In the genomic region with DNA sequence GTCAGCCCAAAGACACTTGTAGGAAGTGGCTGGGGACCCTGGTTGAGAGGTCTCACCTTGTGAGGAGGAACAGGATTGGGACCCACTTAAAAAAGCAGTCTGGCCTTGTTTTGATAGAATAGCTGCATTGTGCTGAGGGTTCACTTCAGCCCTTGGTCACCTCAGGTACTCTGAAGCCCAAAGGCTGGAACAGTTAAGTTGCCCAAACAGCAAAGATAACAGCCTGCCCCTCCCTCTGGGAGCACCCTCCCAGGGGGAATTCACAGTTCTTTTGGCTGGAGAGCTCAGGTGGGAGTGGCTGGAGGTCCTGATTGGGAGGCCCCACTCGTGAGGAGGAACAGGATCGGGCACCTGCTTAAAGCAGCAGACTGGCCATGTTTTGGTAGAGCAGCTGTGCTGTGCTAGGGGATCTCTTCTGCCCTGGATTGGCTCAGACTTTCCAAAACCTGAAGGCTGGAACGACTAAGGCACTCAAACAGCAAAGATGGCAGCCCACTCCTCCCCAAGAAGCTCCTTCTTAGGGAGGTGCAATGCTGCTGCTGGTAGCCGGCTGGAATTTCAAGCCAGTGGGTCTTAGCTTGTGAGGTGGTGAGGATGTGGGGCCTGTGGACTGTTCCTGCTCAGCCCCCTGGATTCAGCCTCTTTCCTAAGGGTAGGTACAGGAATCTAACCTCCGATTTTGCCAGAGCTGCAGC, we compare ENCODE assay signal across 21 cellular contexts.
DNase-seq lines count a peak whose midpoint lies in the region; ATAC-seq and TF ChIP-seq lines count a peak whose summit lies in the region.
"Had no signal": no experiment of that assay in that cellular context is flagged by ENCODE, and none has a peak within 500 bp of the region (broad histone marks: within the 10 kb centered on the region; RNA-seq: fewer than 3 reads in every experiment).

No MANE protein-coding gene starts in this region.

- POLR2A ChIA-PET in activated CD4-positive, alpha-beta T cell treated with anti-CD3 and anti-CD28 coated beads, Interleukin-2, amount 10 ng/mL, durations not matched to agents 7 days and 5 days (lab: Charles Lee) = interaction anchor here (1.2 to 1.5 kb wide), 2 partner anchors 57 to 143 kb away, joined by 3 to 5 read pairs; no protein-coding TSS in a partner anchor
- POLR2A ChIA-PET in activated CD4-positive, alpha-beta memory T cell treated with anti-CD3 and anti-CD28 coated beads, Interleukin-2, amount 10 ng/mL, durations not matched to agents 7 days and 5 days (lab: Charles Lee) = interaction anchor here (0.8 to 2.2 kb wide), 15 partner anchors 8 to 247 kb away, joined by 3 to 13 read pairs (median 4); a partner anchor contains a TSS

- H3K36me3 Mint-ChIP-seq in activated CD4-positive, alpha-beta T cell treated with anti-CD3 and anti-CD28 coated beads, Interleukin-2, amount 10 ng/mL, durations not matched to agents 7 days and 5 days (ENCODE audit: low read depth) = peaks cover 50% of the 10 kb centered on the region
- H3K36me3 Mint-ChIP-seq in activated CD4-positive, alpha-beta memory T cell treated with anti-CD3 and anti-CD28 coated beads, Interleukin-2, amount 10 ng/mL, durations not matched to agents 7 days and 5 days (ENCODE audit: low read depth) = peaks cover 60% of the 10 kb centered on the region
- no peaks in the 10 kb centered on the region for H3K36me3 Mint-ChIP-seq in neural progenitor cell

- H3K4me3 ChIP-seq in GM12875 (ENCODE audit: low read depth, low read length) = peak overlapping the region; percentile 6
- H3K4me3 ChIP-seq in neural progenitor cell = no peak overlapping the region
- no peak overlapping the region for H3K4me3 ChIP-seq in smooth muscle cell
- H3K4me3 ChIP-seq: A549; BLaER1 treated with 17β-estradiol and CSF1 and Interleukin-3, amounts not matched to agents 10 nM and 100 nM; GM23248; testis had no signal

- H2AFZ ChIP-seq in neural progenitor cell (replicated peaks) = peak overlapping the region; percentile 77
- H2AFZ ChIP-seq in smooth muscle cell (ENCODE audit: low read depth) = no peak overlapping the region
- H2AFZ ChIP-seq: GM23248 had no signal

- H3F3A ChIP-seq in neural progenitor cell (ENCODE audit: low read depth) = no peaks in the 10 kb centered on the region
- no peaks in the 10 kb centered on the region for H3F3A ChIP-seq in smooth muscle cell (ENCODE audit: low read depth)

- no peak overlapping the region for H3K4me2 ChIP-seq in neural progenitor cell
- no peak overlapping the region for H3K4me2 ChIP-seq in smooth muscle cell
- H3K4me2 ChIP-seq: A549; BLaER1 treated with 17β-estradiol and CSF1 and Interleukin-3, amounts not matched to agents 10 nM and 100 nM had no signal

- H3K4me3 Mint-ChIP-seq in activated CD4-positive, alpha-beta T cell treated with anti-CD3 and anti-CD28 coated beads, Interleukin-2, amount 10 ng/mL, durations not matched to agents 7 days and 5 days = no peak overlapping the region
- H3K4me3 Mint-ChIP-seq in activated CD4-positive, alpha-beta memory T cell treated with anti-CD3 and anti-CD28 coated beads, Interleukin-2, amount 10 ng/mL, durations not matched to agents 7 days and 5 days = no peak overlapping the region
- H3K4me3 Mint-ChIP-seq in neural progenitor cell = no peak overlapping the region
- H3K4me3 Mint-ChIP-seq: dendritic cell treated with granulocyte-macrophage colony-stimulating factor and Interleukin-4, amounts not matched to agents 40 ng/mL and 50 ng/mL, for 4 days had no signal

- H4K20me1 ChIP-seq in neural progenitor cell (ENCODE audit: low read depth) = no peaks in the 10 kb centered on the region
- H4K20me1 ChIP-seq in smooth muscle cell (ENCODE audit: low read depth) = no peaks in the 10 kb centered on the region
- H4K20me1 ChIP-seq: BLaER1 treated with 17β-estradiol and CSF1 and Interleukin-3, amounts not matched to agents 10 nM and 100 nM had no signal

- H3K9me3 Mint-ChIP-seq in activated CD4-positive, alpha-beta T cell treated with anti-CD3 and anti-CD28 coated beads, Interleukin-2, amount 10 ng/mL, durations not matched to agents 7 days and 5 days = peaks cover 24% of the 10 kb centered on the region
- peaks cover 20% of the 10 kb centered on the region for H3K9me3 Mint-ChIP-seq in activated CD4-positive, alpha-beta memory T cell treated with anti-CD3 and anti-CD28 coated beads, Interleukin-2, amount 10 ng/mL, durations not matched to agents 7 days and 5 days
- H3K9me3 Mint-ChIP-seq in neural progenitor cell = peaks cover 7% of the 10 kb centered on the region

- no peak for DNase-seq in activated CD4-positive, alpha-beta T cell treated with anti-CD3 and anti-CD28 coated beads, Interleukin-2, amount 10 ng/mL, durations not matched to agents 7 days and 5 days
- no peak for DNase-seq in activated CD4-positive, alpha-beta T cell treated with anti-CD3 and anti-CD28 coated beads, Interleukin-2, amount 50 U/mL, for 4 hours
- no peak for DNase-seq in activated CD4-positive, alpha-beta memory T cell treated with anti-CD3 and anti-CD28 coated beads, Interleukin-2, amount 10 ng/mL, durations not matched to agents 7 days and 5 days
- DNase-seq in neural progenitor cell (ENCODE audit: low spot score) (no peak), SIG-M5 treated with dmso at 0.1 percent for 504 hours (lab: John Stamatoyannopoulos, UW; ENCODE audit: unreplicated experiment) (no peak), smooth muscle cell (lab: John Stamatoyannopoulos, UW; ENCODE audit: unreplicated experiment) (no peak)
- DNase-seq: activated gamma-delta T cell treated with Interleukin-2 at 50 U/mL for 16 hours; GM23248; hippocampal formation; islet precursor cell; NCI-H1436 treated with DMSO at 0.1 percent for 48 hours; NCI-H2171 treated with DMSO at 0.1 percent for 48 hours; stimulated activated CD4-positive, alpha-beta T cell treated with anti-CD3 and anti-CD28 coated beads, Interleukin-4, amount 100 ng/mL, for 4 hours; testis had no signal

- CTCF ChIA-PET in activated CD4-positive, alpha-beta T cell treated with anti-CD3 and anti-CD28 coated beads, Interleukin-2, amount 10 ng/mL, durations not matched to agents 7 days and 5 days (lab: Charles Lee) = interaction anchor here (0.7 to 2.2 kb wide), 5 partner anchors 9 to 61 kb away, joined by 3 to 8 read pairs (median 5); no protein-coding TSS in a partner anchor
- CTCF ChIA-PET in activated CD4-positive, alpha-beta memory T cell treated with anti-CD3 and anti-CD28 coated beads, Interleukin-2, amount 10 ng/mL, durations not matched to agents 7 days and 5 days (lab: Charles Lee) = interaction anchor here (0.9 to 1.2 kb wide), 2 partner anchors 45 to 146 kb away, joined by 3 to 6 read pairs; no protein-coding TSS in a partner anchor

- H3K27ac Mint-ChIP-seq in activated CD4-positive, alpha-beta T cell treated with anti-CD3 and anti-CD28 coated beads, Interleukin-2, amount 10 ng/mL, durations not matched to agents 7 days and 5 days = peak overlapping the region; percentile 97
- peak overlapping the region; percentile 85 for H3K27ac Mint-ChIP-seq in activated CD4-positive, alpha-beta memory T cell treated with anti-CD3 and anti-CD28 coated beads, Interleukin-2, amount 10 ng/mL, durations not matched to agents 7 days and 5 days
- H3K27ac Mint-ChIP-seq in neural progenitor cell = no peak overlapping the region
- H3K27ac Mint-ChIP-seq: dendritic cell treated with granulocyte-macrophage colony-stimulating factor and Interleukin-4, amounts not matched to agents 40 ng/mL and 50 ng/mL, for 4 days; progenitor cell of endocrine pancreas had no signal

- 94% methylated on average over 5 of the region's 5 CpGs for WGBS in smooth muscle cell (ENCODE audit: low lambda C conversion rate)

- H3K27me3 ChIP-seq in neural progenitor cell (no peaks in the 10 kb centered on the region), smooth muscle cell (ENCODE audit: low read depth) (no peaks in the 10 kb centered on the region)
- H3K27me3 ChIP-seq: BLaER1 treated with 17β-estradiol and CSF1 and Interleukin-3, amounts not matched to agents 10 nM and 100 nM; testis had no signal

- H3K4me1 ChIP-seq in neural progenitor cell = peaks cover 22% of the 10 kb centered on the region
- H3K4me1 ChIP-seq in smooth muscle cell (ENCODE audit: low read depth) = peaks cover 10% of the 10 kb centered on the region
- H3K4me1 ChIP-seq: A549 had no signal

- H3K27ac ChIP-seq in neural progenitor cell (no peak overlapping the region), smooth muscle cell (ENCODE audit: low read depth) (no peak overlapping the region)
- H3K27ac ChIP-seq: BLaER1 treated with 17β-estradiol and CSF1 and Interleukin-3, amounts not matched to agents 10 nM and 100 nM; GM23248 had no signal

- no peak overlapping the region for H3K9ac ChIP-seq in neural progenitor cell
- no peak overlapping the region for H3K9ac ChIP-seq in smooth muscle cell (ENCODE audit: low read depth)
- H3K9ac ChIP-seq: BLaER1 treated with 17β-estradiol and CSF1 and Interleukin-3, amounts not matched to agents 10 nM and 100 nM; GM23248 had no signal

- TF ChIP-seq CTCF in GM12875 (IDR thresholded peaks at IDR 0.05; ENCODE audit: borderline replicate concordance, insufficient read depth, low read depth, low read length) (no peak), neural progenitor cell (IDR thresholded peaks at IDR 0.05) (no peak), smooth muscle cell (IDR thresholded peaks at IDR 0.05; ENCODE audit: borderline replicate concordance, insufficient read depth, poor library complexity, severe bottlenecking) (no peak)

- H3K36me3 ChIP-seq in neural progenitor cell (no peaks in the 10 kb centered on the region), smooth muscle cell (ENCODE audit: low read depth) (no peaks in the 10 kb centered on the region)
- H3K36me3 ChIP-seq: BLaER1 treated with 17β-estradiol and CSF1 and Interleukin-3, amounts not matched to agents 10 nM and 100 nM had no signal

- H3K9me3 ChIP-seq in neural progenitor cell (ENCODE audit: low read depth) (no peaks in the 10 kb centered on the region), smooth muscle cell (replicated peaks; ENCODE audit: low read depth) (no peaks in the 10 kb centered on the region)
- H3K9me3 ChIP-seq: testis had no signal

- H3K27me3 Mint-ChIP-seq in activated CD4-positive, alpha-beta T cell treated with anti-CD3 and anti-CD28 coated beads, Interleukin-2, amount 10 ng/mL, durations not matched to agents 7 days and 5 days = no peaks in the 10 kb centered on the region
- no peaks in the 10 kb centered on the region for H3K27me3 Mint-ChIP-seq in activated CD4-positive, alpha-beta memory T cell treated with anti-CD3 and anti-CD28 coated beads, Interleukin-2, amount 10 ng/mL, durations not matched to agents 7 days and 5 days
- H3K27me3 Mint-ChIP-seq in neural progenitor cell (ENCODE audit: insufficient read depth, low read depth) = no peaks in the 10 kb centered on the region
- H3K27me3 Mint-ChIP-seq: dendritic cell treated with granulocyte-macrophage colony-stimulating factor and Interleukin-4, amounts not matched to agents 40 ng/mL and 50 ng/mL, for 4 days; natural killer cell treated with Interleukin-12 subunit alpha and Interleukin-12 subunit beta and Interleukin-15 and Interleukin-18, amount 100 ng/mL, for 72 hours; progenitor cell of endocrine pancreas had no signal

- H3K4me1 Mint-ChIP-seq in activated CD4-positive, alpha-beta T cell treated with anti-CD3 and anti-CD28 coated beads, Interleukin-2, amount 10 ng/mL, durations not matched to agents 7 days and 5 days = peaks cover 59% of the 10 kb centered on the region
- H3K4me1 Mint-ChIP-seq in activated CD4-positive, alpha-beta memory T cell treated with anti-CD3 and anti-CD28 coated beads, Interleukin-2, amount 10 ng/mL, durations not matched to agents 7 days and 5 days = peaks cover 39% of the 10 kb centered on the region
- peaks cover 14% of the 10 kb centered on the region for H3K4me1 Mint-ChIP-seq in neural progenitor cell

- no peaks in the 10 kb centered on the region for H3K79me2 ChIP-seq in neural progenitor cell (ENCODE audit: low read depth)
- H3K79me2 ChIP-seq in smooth muscle cell (ENCODE audit: low read depth) = no peaks in the 10 kb centered on the region

- ATAC-seq in GM21423 (IDR thresholded peaks at IDR 0.05; ENCODE audit: unreplicated experiment) = no peak
- ATAC-seq: A549 had no signal
